In the genomic region with DNA sequence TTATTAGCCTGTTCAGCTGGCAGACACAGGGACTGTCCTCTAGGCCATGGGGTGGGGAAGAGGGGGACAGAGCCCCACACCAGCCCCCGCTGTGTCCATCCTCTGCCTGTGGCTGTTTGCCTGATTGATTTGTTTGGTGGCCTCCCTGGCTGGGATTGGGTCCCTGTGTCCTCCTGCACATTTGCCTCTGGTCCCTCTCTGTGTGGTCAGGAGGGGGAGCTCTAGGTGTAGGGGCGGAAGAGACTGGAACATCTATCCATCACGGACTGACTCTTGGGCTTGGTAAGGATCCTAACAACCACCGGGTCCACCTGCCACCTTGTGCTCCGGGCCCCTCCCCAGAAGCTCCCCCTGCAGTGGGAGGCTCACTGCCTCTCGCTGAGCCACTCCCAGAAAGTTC, we compare ENCODE assay signal across 9 cellular contexts. TPM values are rescaled to one million over a fixed set of nuclear protein-coding genes. Genes with fewer than 3 reads are reported as not detected.
DNase-seq lines count a peak whose midpoint lies in the region; ATAC-seq and TF ChIP-seq lines count a peak whose summit lies in the region.
"Had no signal": no experiment of that assay in that cellular context is flagged by ENCODE, and none has a peak within 500 bp of the region (broad histone marks: within the 10 kb centered on the region; RNA-seq: fewer than 3 reads in every experiment).

No MANE protein-coding gene starts in this region.

- no peak overlapping the region for H3K4me2 ChIP-seq in SK-N-SH

- H3K9me3 ChIP-seq in CD8-positive, alpha-beta memory T cell (ENCODE audit: low read length): no peaks in the 10 kb centered on the region
- H3K9me3 ChIP-seq in SK-N-SH (no peaks in the 10 kb centered on the region), esophagus muscularis mucosa (no peaks in the 10 kb centered on the region)

- no peaks in the 10 kb centered on the region for H3K4me1 ChIP-seq in CD8-positive, alpha-beta memory T cell (ENCODE audit: insufficient read depth, low read length)
- peaks cover 0 to 24% of the 10 kb centered on the region in 2 experiments; a peak in 1 of 4 replicates for H3K4me1 ChIP-seq in SK-N-SH (ENCODE audit: control insufficient read depth in 1 of 2, insufficient read depth in 2 of 2, low read depth in 1 of 2, low read length in 1 of 2)
- peaks cover 15 to 20% (median 16%) of the 10 kb centered on the region in 4 donors for H3K4me1 ChIP-seq in esophagus muscularis mucosa

- POLR2A ChIA-PET in CD8-positive, alpha-beta memory T cell (lab: Charles Lee): interaction anchor here (1.4 kb wide), 1 partner anchor 36 kb away, joined by 3 read pairs; no protein-coding TSS in a partner anchor
- POLR2A ChIA-PET in SK-N-SH (lab: Yijun Ruan, JAX): interaction anchor here (0.9 kb wide), 1 partner anchor 21 kb away, joined by 4 read pairs; no protein-coding TSS in a partner anchor

- peak overlapping the region in 1 of 7 donors; percentile 31 for H3K4me3 Mint-ChIP-seq in CD8-positive, alpha-beta memory T cell

- ATAC-seq in left cardiac atrium (no peak), GM21717 (IDR thresholded peaks at IDR 0.05; ENCODE audit: unreplicated experiment) (no peak)

- no peaks in the 10 kb centered on the region for H3K9me2 ChIP-seq in SK-N-SH

- no peak overlapping the region for H3K4me3 ChIP-seq in CD8-positive, alpha-beta memory T cell (ENCODE audit: low read length)
- H3K4me3 ChIP-seq in H7 (ENCODE audit: insufficient read depth, low read depth, low read length) (no peak overlapping the region), SK-N-SH (ENCODE audit: low read depth in 2 of 2, low read length in 1 of 2) (no peak overlapping the region), kidney epithelial cell (ENCODE audit: low read depth, low read length) (no peak overlapping the region), esophagus muscularis mucosa (no peak overlapping the region)

- no peaks in the 10 kb centered on the region for H4K20me1 ChIP-seq in SK-N-SH (ENCODE audit: insufficient read depth)

- no peaks in the 10 kb centered on the region for H3K36me3 ChIP-seq in CD8-positive, alpha-beta memory T cell (ENCODE audit: insufficient read depth, low read length)
- H3K36me3 ChIP-seq in H7 (replicated peaks; ENCODE audit: control insufficient read depth, insufficient read depth, low read length) (no peaks in the 10 kb centered on the region), SK-N-SH (replicated peaks in 1 of 2; ENCODE audit: control insufficient read depth in 1 of 2, insufficient read depth in 2 of 2, low read length in 1 of 2) (no peaks in the 10 kb centered on the region), kidney epithelial cell (ENCODE audit: control insufficient read depth, insufficient read depth, low read length) (no peaks in the 10 kb centered on the region), esophagus muscularis mucosa (no peaks in the 10 kb centered on the region)

- no peaks in the 10 kb centered on the region for H3K9me3 Mint-ChIP-seq in CD8-positive, alpha-beta memory T cell

- TF ChIP-seq CTCF in SK-N-SH (IDR thresholded peaks at IDR 0.05) (peak; percentile 34), kidney epithelial cell (IDR thresholded peaks at IDR 0.05; ENCODE audit: insufficient read depth, low read length, poor library complexity, severe bottlenecking) (peak; percentile 46), esophagus muscularis mucosa (IDR thresholded peaks at IDR 0.05) (no peak)

- no peak for TF ChIP-seq POLR2A in esophagus muscularis mucosa (IDR thresholded peaks at IDR 0.05; ENCODE audit: low read depth)

- H3K79me2 ChIP-seq in SK-N-SH (ENCODE audit: insufficient read depth): no peaks in the 10 kb centered on the region

- peaks cover 0 to 2% of the 10 kb centered on the region in 2 donors for H3K27me3 Mint-ChIP-seq in CD8-positive, alpha-beta memory T cell
- H3K27me3 Mint-ChIP-seq: activated naive CD8-positive, alpha-beta T cell had no signal

- H3F3A ChIP-seq in SK-N-SH (replicated peaks; ENCODE audit: insufficient read depth): no peaks in the 10 kb centered on the region

- intact Hi-C loops in left cardiac atrium (cut with DNase I) (no loop called here), esophagus muscularis mucosa (cut with DNase I) (no loop called here)

- no peak overlapping the region for H2AFZ ChIP-seq in SK-N-SH (ENCODE audit: low read depth)

- H3K27ac ChIP-seq in CD8-positive, alpha-beta memory T cell (ENCODE audit: low read depth, low read length): no peak overlapping the region
- no peak overlapping the region for H3K27ac ChIP-seq in SK-N-SH (ENCODE audit: low read depth in 2 of 2, low read length in 1 of 2)
- no peak overlapping the region for H3K27ac ChIP-seq in esophagus muscularis mucosa (replicated peaks in 1 of 4)

- peak; percentile 52 for TF ChIP-seq RAD21 in SK-N-SH (IDR thresholded peaks at IDR 0.05; ENCODE audit: low read length)

- DNase-seq in CD8-positive, alpha-beta memory T cell: no peak
- DNase-seq in H7 (peak; percentile 84), SK-N-SH (no peak), kidney epithelial cell (ENCODE audit: low read depth) (no peak), left cardiac atrium (no peak), esophagus muscularis mucosa (ENCODE audit: extremely low spot score) (no peak)
- DNase-seq in stimulated activated naive CD4-positive, alpha-beta T cell (lab: John Stamatoyannopoulos, UW): no peak

- no peak overlapping the region for H3K9ac ChIP-seq in SK-N-SH

- TF ChIP-seq EP300 in SK-N-SH (IDR thresholded peaks at IDR 0.05; ENCODE audit: borderline replicate concordance in 1 of 2, low read depth in 1 of 2, low read length in 1 of 2): no peak
- no peak for TF ChIP-seq EP300 in esophagus muscularis mucosa (IDR thresholded peaks at IDR 0.05)

- H3K4me1 Mint-ChIP-seq in CD8-positive, alpha-beta memory T cell: peaks cover 7 to 29% (median 10%) of the 10 kb centered on the region in 3 donors

- CTCF ChIA-PET in CD8-positive, alpha-beta memory T cell (lab: Charles Lee): interaction anchor here (0.9 to 4.9 kb wide), 5 partner anchors 9 to 53 kb away, joined by 3 to 34 read pairs (median 4); no protein-coding TSS in a partner anchor
- CTCF ChIA-PET in SK-N-SH (lab: Yijun Ruan, JAX): interaction anchor here (0.8 to 6.8 kb wide), 12 partner anchors 10 to 154 kb away, joined by 3 to 63 read pairs (median 5); no protein-coding TSS in a partner anchor

- H3K27ac Mint-ChIP-seq in CD8-positive, alpha-beta memory T cell: peak overlapping the region in 5 of 8 donors; percentile 12 to 90 (median 66)
- H3K27ac Mint-ChIP-seq: activated naive CD8-positive, alpha-beta T cell had no signal

- H3K36me3 Mint-ChIP-seq in CD8-positive, alpha-beta memory T cell: no peaks in the 10 kb centered on the region
- H3K36me3 Mint-ChIP-seq: activated naive CD8-positive, alpha-beta T cell had no signal

- H3K27me3 ChIP-seq in CD8-positive, alpha-beta memory T cell (ENCODE audit: insufficient read depth, low read length, poor library complexity, severe bottlenecking): no peaks in the 10 kb centered on the region
- peaks cover 38% of the 10 kb centered on the region for H3K27me3 ChIP-seq in H7 (ENCODE audit: control insufficient read depth, insufficient read depth, low read length)
- peaks cover 28% of the 10 kb centered on the region; the same call in 1 of the 2 replicates for H3K27me3 ChIP-seq in SK-N-SH (ENCODE audit: insufficient read depth)
- H3K27me3 ChIP-seq in kidney epithelial cell (ENCODE audit: control insufficient read depth, insufficient read depth, low read length): peaks cover 44% of the 10 kb centered on the region
- peaks cover 0 to 54% (median 20%) of the 10 kb centered on the region in 4 donors for H3K27me3 ChIP-seq in esophagus muscularis mucosa

- 100% methylated on average over 1 of the region's 6 CpGs for WGBS in SK-N-SH (ENCODE audit: low lambda C conversion rate)
- WGBS in esophagus muscularis mucosa: 89% methylated on average over 5 of the region's 6 CpGs

TF ChIP-seq in SK-N-SH, 30 proteins besides CTCF, POLR2A, EP300 and RAD21 (continues in another document):
- TF ChIP-seq, protein P1, sequence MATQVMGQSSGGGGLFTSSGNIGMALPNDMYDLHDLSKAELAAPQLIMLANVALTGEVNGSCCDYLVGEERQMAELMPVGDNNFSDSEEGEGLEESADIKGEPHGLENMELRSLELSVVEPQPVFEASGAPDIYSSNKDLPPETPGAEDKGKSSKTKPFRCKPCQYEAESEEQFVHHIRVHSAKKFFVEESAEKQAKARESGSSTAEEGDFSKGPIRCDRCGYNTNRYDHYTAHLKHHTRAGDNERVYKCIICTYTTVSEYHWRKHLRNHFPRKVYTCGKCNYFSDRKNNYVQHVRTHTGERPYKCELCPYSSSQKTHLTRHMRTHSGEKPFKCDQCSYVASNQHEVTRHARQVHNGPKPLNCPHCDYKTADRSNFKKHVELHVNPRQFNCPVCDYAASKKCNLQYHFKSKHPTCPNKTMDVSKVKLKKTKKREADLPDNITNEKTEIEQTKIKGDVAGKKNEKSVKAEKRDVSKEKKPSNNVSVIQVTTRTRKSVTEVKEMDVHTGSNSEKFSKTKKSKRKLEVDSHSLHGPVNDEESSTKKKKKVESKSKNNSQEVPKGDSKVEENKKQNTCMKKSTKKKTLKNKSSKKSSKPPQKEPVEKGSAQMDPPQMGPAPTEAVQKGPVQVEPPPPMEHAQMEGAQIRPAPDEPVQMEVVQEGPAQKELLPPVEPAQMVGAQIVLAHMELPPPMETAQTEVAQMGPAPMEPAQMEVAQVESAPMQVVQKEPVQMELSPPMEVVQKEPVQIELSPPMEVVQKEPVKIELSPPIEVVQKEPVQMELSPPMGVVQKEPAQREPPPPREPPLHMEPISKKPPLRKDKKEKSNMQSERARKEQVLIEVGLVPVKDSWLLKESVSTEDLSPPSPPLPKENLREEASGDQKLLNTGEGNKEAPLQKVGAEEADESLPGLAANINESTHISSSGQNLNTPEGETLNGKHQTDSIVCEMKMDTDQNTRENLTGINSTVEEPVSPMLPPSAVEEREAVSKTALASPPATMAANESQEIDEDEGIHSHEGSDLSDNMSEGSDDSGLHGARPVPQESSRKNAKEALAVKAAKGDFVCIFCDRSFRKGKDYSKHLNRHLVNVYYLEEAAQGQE (IDR thresholded peaks at IDR 0.05; ENCODE audit: low read depth, low read length): no peak
- TF ChIP-seq TAF1 (IDR thresholded peaks at IDR 0.05; ENCODE audit: borderline replicate concordance, low read depth, low read length) (no peak), MXI1 (IDR thresholded peaks at IDR 0.05; ENCODE audit: low read depth, low read length) (no peak), TEAD4 (IDR thresholded peaks at IDR 0.05; ENCODE audit: borderline replicate concordance, insufficient read depth) (no peak), GATA2 (CRISPR knock-in tag; IDR thresholded peaks at IDR 0.05) (no peak), SMC3 (IDR thresholded peaks at IDR 0.05; ENCODE audit: low read depth, low read length) (peak; percentile 44), MEF2A (IDR thresholded peaks at IDR 0.05; ENCODE audit: borderline replicate concordance, low read depth) (no peak)

RNA-seq across cellular contexts. Expression of a gene that starts 38.4 kb away (rescaled TPM):
- total RNA-seq in CD8-positive, alpha-beta memory T cell: 10 to 100 TPM; 79.5 to 86.3 TPM
- polyA plus RNA-seq in CD8-positive, alpha-beta memory T cell: 181 TPM
- 29.5 and 52.4 TPM in 2 replicates for total RNA-seq in H7 (2014; rRNA removed; shearing (Covaris generic))
- polyA plus RNA-seq in SK-N-SH (2012; rRNA removed): 49.1 and 63.2 TPM in 2 replicates
- polyA plus RNA-seq in SK-N-SH (2012; cell fraction: cytosol; rRNA removed): 50.1 and 62.9 TPM in 2 replicates
- polyA plus RNA-seq in SK-N-SH (2012; cell fraction: nucleus; rRNA removed): 17.7 and 37.0 TPM in 2 replicates
- total RNA-seq in kidney epithelial cell (59.4 and 82.7 TPM in 2 replicates), left cardiac atrium (10 to 100 TPM; 19.5 to 28.7 TPM), esophagus muscularis mucosa (10 to 100 TPM; 11.1 to 19.1 (median 16.3) TPM)

Comparison
In these comparisons a context has a peak if more than half of its experiments do, and no peak if none do; other contexts are left out.
1. CTCF ChIP-seq: peak in SK-N-SH (single experiment) and kidney epithelial cell (single experiment); none in esophagus muscularis mucosa (0 of 3).